Comparison of ENCODE assay signal across 1 cellular context in the genomic region with DNA sequence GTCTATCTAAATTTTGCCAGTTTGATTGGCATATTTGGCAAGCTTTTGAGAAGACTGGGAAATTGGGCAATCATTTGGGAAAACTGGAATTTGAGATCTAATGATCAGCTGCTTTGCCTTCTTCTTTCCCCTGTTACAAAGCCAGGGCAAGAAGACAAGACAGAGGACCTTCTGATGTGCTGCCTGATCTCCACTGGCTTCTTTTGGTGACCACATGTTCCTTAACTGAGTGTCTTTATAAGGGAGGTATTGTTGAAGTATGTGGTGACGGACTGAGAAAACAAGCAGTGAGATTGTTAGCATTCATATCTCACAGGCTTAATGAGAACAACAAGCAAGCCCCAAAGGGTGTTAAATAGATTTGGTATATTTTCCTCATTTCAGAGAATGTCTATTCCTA.
TF ChIP-seq lines count a peak whose summit lies in the region.

No MANE protein-coding gene starts in this region.

TF ChIP-seq in IMR-90, 13 proteins besides CTCF, POLR2A, EP300 and RAD21:
- TF ChIP-seq RCOR1 (IDR thresholded peaks at IDR 0.05; ENCODE audit: insufficient replicate concordance, low read length): no peak
- no peak for TF ChIP-seq RFX5 (IDR thresholded peaks at IDR 0.05; ENCODE audit: low read depth, low read length)
- TF ChIP-seq, protein P1, sequence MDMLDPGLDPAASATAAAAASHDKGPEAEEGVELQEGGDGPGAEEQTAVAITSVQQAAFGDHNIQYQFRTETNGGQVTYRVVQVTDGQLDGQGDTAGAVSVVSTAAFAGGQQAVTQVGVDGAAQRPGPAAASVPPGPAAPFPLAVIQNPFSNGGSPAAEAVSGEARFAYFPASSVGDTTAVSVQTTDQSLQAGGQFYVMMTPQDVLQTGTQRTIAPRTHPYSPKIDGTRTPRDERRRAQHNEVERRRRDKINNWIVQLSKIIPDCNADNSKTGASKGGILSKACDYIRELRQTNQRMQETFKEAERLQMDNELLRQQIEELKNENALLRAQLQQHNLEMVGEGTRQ (IDR thresholded peaks at IDR 0.05; ENCODE audit: low read depth, low read length): no peak
- TF ChIP-seq FOS (IDR thresholded peaks at IDR 0.05; ENCODE audit: low read depth, low read length): no peak
- TF ChIP-seq SMC3 (IDR thresholded peaks at IDR 0.05; ENCODE audit: low read depth, low read length): no peak
- TF ChIP-seq MAZ (IDR thresholded peaks at IDR 0.05; ENCODE audit: borderline replicate concordance, low read depth, low read length): no peak
- TF ChIP-seq NFE2L2 (IDR thresholded peaks at IDR 0.05; ENCODE audit: low read depth, low read length): no peak
- TF ChIP-seq CEBPB (IDR thresholded peaks at IDR 0.05; ENCODE audit: low read depth, low read length): no peak
- TF ChIP-seq MAFK (IDR thresholded peaks at IDR 0.05; ENCODE audit: low read depth, low read length): no peak
- no peak for TF ChIP-seq ELK1 (IDR thresholded peaks at IDR 0.05; ENCODE audit: borderline replicate concordance, low read depth, low read length)
- TF ChIP-seq BHLHE40 (IDR thresholded peaks at IDR 0.05; ENCODE audit: low read depth, low read length): no peak
- TF ChIP-seq MXI1 (IDR thresholded peaks at IDR 0.05; ENCODE audit: borderline replicate concordance, low read depth, low read length): no peak
- TF ChIP-seq CHD1 (IDR thresholded peaks at IDR 0.05; ENCODE audit: low read depth, low read length): no peak
